In genomic region chr1:167994560-167994959, GRCh38 we compare ENCODE assay signal across 26 cellular contexts.
"Had no signal": no experiment of that assay in that cellular context is flagged by ENCODE, and none has a peak within 500 bp of the region (broad histone marks: within the 10 kb centered on the region; RNA-seq: fewer than 3 reads in every experiment).

No MANE protein-coding gene starts in this region.

- FAIRE-seq: endothelial cell of umbilical vein had no signal

- DNase-seq: activated CD4-positive, alpha-beta memory T cell treated with anti-CD3 and anti-CD28 coated beads, Interleukin-2, amount 10 ng/mL, durations not matched to agents 7 days and 5 days; activated CD4-positive, alpha-beta T cell treated with anti-CD3 and anti-CD28 coated beads for 4 hours; activated CD4-positive, alpha-beta T cell treated with anti-CD3 and anti-CD28 coated beads, Interleukin-2, amount 10 ng/mL, durations not matched to agents 7 days and 5 days; activated CD4-positive, alpha-beta T cell treated with anti-CD3 and anti-CD28 coated beads, Interleukin-2, amount 50 U/mL, for 4 hours; activated CD4-positive, CD25-positive, alpha-beta regulatory T cell; activated CD4-positive, CD25-positive, alpha-beta regulatory T cell treated with anti-CD3 and anti-CD28 coated beads, Interleukin-2, amount 50 U/mL, for 72 hours; activated CD8-positive, alpha-beta memory T cell treated with anti-CD3 and anti-CD28 coated beads, Interleukin-2, amount 50 U/mL, for 48 hours; activated gamma-delta T cell; activated naive CD4-positive, alpha-beta T cell; activated naive CD4-positive, alpha-beta T cell treated with anti-CD3 and anti-CD28 coated beads, Interleukin-2, amount 10 ng/mL, durations not matched to agents 7 days and 5 days; activated naive CD8-positive, alpha-beta T cell treated with anti-CD3 and anti-CD28 coated beads, Interleukin-2, amount 10 ng/mL, durations not matched to agents 7 days and 5 days; activated T-cell treated with anti-CD3 and anti-CD28 coated beads for 4 hours; activated T-cell treated with anti-CD3 and anti-CD28 coated beads, Interleukin-2, amount 50 U/mL, for 24 hours; activated T-cell treated with anti-CD3 and anti-CD28 coated beads, Interleukin-2, amount 50 U/mL, for 72 hours; central memory CD4-positive, alpha-beta T cell; cerebellar nuclear complex; colonic mucosa; effector CD8-positive, alpha-beta T cell; esophagus squamous epithelium; foreskin melanocyte; T-helper 1 cell; T-helper 17 cell; T1000 had no signal

- ATAC-seq: activated naive CD4-positive, alpha-beta T cell treated with anti-CD3 and anti-CD28 coated beads, Interleukin-2, amount 50 U/mL, for 72 hours; activated T-cell treated with anti-CD3 and anti-CD28 coated beads, Interleukin-2, amount 50 U/mL, for 72 hours; gastroesophageal sphincter; T-helper 17 cell had no signal
